ENCODE assay signal across 20 cellular contexts in the genomic region with DNA sequence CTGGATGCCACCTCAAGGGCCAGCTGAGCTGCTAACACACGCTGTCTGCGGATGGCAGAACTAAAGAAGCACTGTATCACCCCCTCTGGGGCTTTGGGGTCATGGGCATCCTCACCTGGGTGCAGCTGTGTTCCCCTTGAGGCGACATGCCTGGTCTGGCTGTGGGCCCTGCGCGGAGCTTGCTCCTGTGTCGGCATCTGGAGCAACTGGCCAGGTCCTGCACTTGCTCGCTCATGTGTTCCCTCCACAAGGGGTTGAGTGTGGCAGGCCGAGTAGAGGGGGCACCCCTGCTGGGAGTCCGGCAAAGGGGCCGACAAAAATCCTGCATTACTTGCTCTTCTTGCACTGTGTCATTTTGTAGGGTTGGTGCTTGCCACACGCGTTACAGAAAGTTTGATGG.
DNase-seq lines count a peak whose midpoint lies in the region; ATAC-seq, FAIRE-seq and TF ChIP-seq lines count a peak whose summit lies in the region.
"Had no signal": no experiment of that assay in that cellular context is flagged by ENCODE, and none has a peak within 500 bp of the region (broad histone marks: within the 10 kb centered on the region; RNA-seq: fewer than 3 reads in every experiment).

No MANE protein-coding gene starts in this region.

- H3K4me1 ChIP-seq in kidney (ENCODE audit: control insufficient read depth in 1 of 2, insufficient read depth in 1 of 2, low read depth in 1 of 2, low read length in 2 of 2) (no peaks in the 10 kb centered on the region), mesendoderm (ENCODE audit: control insufficient read depth, low read depth, low read length) (no peaks in the 10 kb centered on the region)
- H3K4me1 ChIP-seq: A549 had no signal

- H3K36me3 ChIP-seq in kidney (ENCODE audit: control insufficient read depth in 1 of 2, insufficient read depth in 2 of 2, low read length in 2 of 2) (no peaks in the 10 kb centered on the region), mesendoderm (ENCODE audit: control insufficient read depth, insufficient read depth, low read length) (no peaks in the 10 kb centered on the region)

- peak; percentile 30 for DNase-seq in activated CD4-positive, CD25-positive, alpha-beta regulatory T cell treated with anti-CD3 and anti-CD28 coated beads, Interleukin-2, amount 50 U/mL, for 72 hours
- DNase-seq in central memory CD8-positive, alpha-beta T cell (ENCODE audit: low spot score in 2 of 2) = no peak
- peak; percentile 60 for DNase-seq in kidney
- no peak for DNase-seq in stimulated activated effector memory CD8-positive, alpha-beta T cell treated with anti-CD3 and anti-CD28 coated beads, Interleukin-12 subunit alpha, Interleukin-12 subunit beta, amount 100 ng/mL, for 72 hours (ENCODE audit: low spot score in 2 of 2)
- DNase-seq in mesendoderm = no peak
- DNase-seq in GM13977 (ENCODE audit: low spot score) = no peak
- DNase-seq: AML-193; Caco-2; CD4-positive, alpha-beta T cell; H7 had no signal

- WGBS in mesendoderm (ENCODE audit: extremely low coverage, insufficient coverage, low lambda C conversion rate) = no CpG with 5 or more reads among the region's 12 CpGs

- no peak overlapping the region for H3K4me3 Mint-ChIP-seq in central memory CD8-positive, alpha-beta T cell
- H3K4me3 Mint-ChIP-seq in stimulated activated effector memory CD8-positive, alpha-beta T cell treated with anti-CD3 and anti-CD28 coated beads, Interleukin-12 subunit alpha, Interleukin-12 subunit beta, amount 100 ng/mL, for 72 hours = no peak overlapping the region
- H3K4me3 Mint-ChIP-seq: CD4-positive, alpha-beta T cell; GM23338 had no signal

- no peak overlapping the region for H2AK5ac ChIP-seq in mesendoderm (ENCODE audit: low read length)

- H2BK120ac ChIP-seq in mesendoderm (ENCODE audit: low read depth, low read length) = no peak overlapping the region

- H3K27ac Mint-ChIP-seq in central memory CD8-positive, alpha-beta T cell (ENCODE audit: low read depth) = peak overlapping the region; percentile 9
- H3K27ac Mint-ChIP-seq in stimulated activated effector memory CD8-positive, alpha-beta T cell treated with anti-CD3 and anti-CD28 coated beads, Interleukin-12 subunit alpha, Interleukin-12 subunit beta, amount 100 ng/mL, for 72 hours = peak overlapping the region; percentile 78
- H3K27ac Mint-ChIP-seq: CD4-positive, alpha-beta T cell; GM23338 had no signal

- no peaks in the 10 kb centered on the region for H3K9me3 Mint-ChIP-seq in central memory CD8-positive, alpha-beta T cell
- H3K9me3 Mint-ChIP-seq in stimulated activated effector memory CD8-positive, alpha-beta T cell treated with anti-CD3 and anti-CD28 coated beads, Interleukin-12 subunit alpha, Interleukin-12 subunit beta, amount 100 ng/mL, for 72 hours = no peaks in the 10 kb centered on the region
- H3K9me3 Mint-ChIP-seq: CD4-positive, alpha-beta T cell had no signal

- no peaks in the 10 kb centered on the region for H3K9me3 ChIP-seq in kidney (ENCODE audit: control insufficient read depth in 1 of 2, low read length in 2 of 2)
- H3K9me3 ChIP-seq: A549, Caco-2 had no signal

- in situ Hi-C loops in GM13977 (cut with MboI; ENCODE audit: low pct_unique_long_range_greater_than_20kb, low sequenced_read_pairs, unreplicated experiment) = loop anchor here (25.0 kb wide), 1 partner anchor 864 kb away; the partner anchor contains the start of gene SOX4

- no peak overlapping the region for H3K4ac ChIP-seq in mesendoderm (ENCODE audit: low read depth, low read length)

- no peak overlapping the region for H4K8ac ChIP-seq in mesendoderm (ENCODE audit: low read depth, low read length)

- H3K79me1 ChIP-seq in mesendoderm (ENCODE audit: low read length) = peaks cover 3% of the 10 kb centered on the region

- no peak for FAIRE-seq in kidney (lab: Jason Lieb, UNC)
- FAIRE-seq: A549, D721Med, G401.6, GM12892, HepG2 had no signal

- H3K4me1 Mint-ChIP-seq in central memory CD8-positive, alpha-beta T cell = peaks cover 34% of the 10 kb centered on the region
- H3K4me1 Mint-ChIP-seq in stimulated activated effector memory CD8-positive, alpha-beta T cell treated with anti-CD3 and anti-CD28 coated beads, Interleukin-12 subunit alpha, Interleukin-12 subunit beta, amount 100 ng/mL, for 72 hours = peaks cover 32% of the 10 kb centered on the region

- intact Hi-C loops in kidney (cut with DNase I) = no loop called here

- H3K27ac ChIP-seq in kidney (ENCODE audit: low read depth in 2 of 2, low read length in 2 of 2) (no peak overlapping the region), mesendoderm (ENCODE audit: low read depth, low read length) (no peak overlapping the region)
- H3K27ac ChIP-seq: 22Rv1, A549, C4-2B had no signal

- H3K9ac ChIP-seq in kidney (ENCODE audit: low read length in 2 of 2) (no peak overlapping the region), mesendoderm (ENCODE audit: low read length) (no peak overlapping the region)

- no peaks in the 10 kb centered on the region for H3K79me2 ChIP-seq in mesendoderm (ENCODE audit: control insufficient read depth, insufficient read depth, low read length)

- peaks cover 2% of the 10 kb centered on the region for H3K36me3 Mint-ChIP-seq in central memory CD8-positive, alpha-beta T cell (ENCODE audit: insufficient read depth)
- no peaks in the 10 kb centered on the region for H3K36me3 Mint-ChIP-seq in stimulated activated effector memory CD8-positive, alpha-beta T cell treated with anti-CD3 and anti-CD28 coated beads, Interleukin-12 subunit alpha, Interleukin-12 subunit beta, amount 100 ng/mL, for 72 hours

- H3K23ac ChIP-seq in mesendoderm (ENCODE audit: low read length) = no peak overlapping the region

- no peak overlapping the region for H3K4me2 ChIP-seq in mesendoderm (ENCODE audit: low read length)
- H3K4me2 ChIP-seq: A549, GM23338 had no signal

- H2BK15ac ChIP-seq in mesendoderm (replicated peaks; ENCODE audit: low read depth) = no peak overlapping the region

- H3K18ac ChIP-seq in mesendoderm (ENCODE audit: low read length) = no peak overlapping the region

- H3K27me3 Mint-ChIP-seq in central memory CD8-positive, alpha-beta T cell = no peaks in the 10 kb centered on the region
- H3K27me3 Mint-ChIP-seq: CD4-positive, alpha-beta T cell had no signal

- no peak overlapping the region for H3K56ac ChIP-seq in mesendoderm (ENCODE audit: low read length)

- TF ChIP-seq CTCF in kidney (IDR thresholded peaks at IDR 0.05; ENCODE audit: borderline replicate concordance, extremely low read depth, insufficient read depth) = no peak
- no peak for TF ChIP-seq CTCF in GM13977 (IDR thresholded peaks at IDR 0.05; ENCODE audit: extremely low read depth, insufficient read depth, missing control alignments)

- H4K5ac ChIP-seq in mesendoderm (ENCODE audit: low read length) = no peak overlapping the region

- no peak for ATAC-seq in activated CD4-positive, CD25-positive, alpha-beta regulatory T cell treated with anti-CD3 and anti-CD28 coated beads, Interleukin-2, amount 50 U/mL, for 24 hours
- no peak for ATAC-seq in central memory CD8-positive, alpha-beta T cell (replicated peaks; ENCODE audit: extremely low read depth, poor library complexity, severe bottlenecking)
- no peak for ATAC-seq in stimulated activated effector memory CD8-positive, alpha-beta T cell treated with anti-CD3 and anti-CD28 coated beads, Interleukin-12 subunit alpha, Interleukin-12 subunit beta, amount 100 ng/mL, for 72 hours
- ATAC-seq in HG03439 (IDR thresholded peaks at IDR 0.05; ENCODE audit: unreplicated experiment) = no peak
- ATAC-seq: A549, GM23338, HepG2 had no signal

- H3K27me3 ChIP-seq in mesendoderm (ENCODE audit: insufficient read depth, low read length, poor library complexity) = no peaks in the 10 kb centered on the region

- H3K4me3 ChIP-seq in kidney (ENCODE audit: low read length in 2 of 2) = no peak overlapping the region
- H3K4me3 ChIP-seq in mesendoderm (ENCODE audit: low read length) = no peak overlapping the region
- H3K4me3 ChIP-seq: A549, GM23338 had no signal

- no peak overlapping the region for H2BK5ac ChIP-seq in mesendoderm (ENCODE audit: low read length)

Comparison
In these comparisons a context has a peak if more than half of its experiments do, and no peak if none do; other contexts are left out.
1. DNase-seq: peak in activated CD4-positive, CD25-positive, alpha-beta regulatory T cell treated with anti-CD3 and anti-CD28 coated beads, Interleukin-2, amount 50 U/mL, for 72 hours (single experiment) and kidney (single experiment); none in central memory CD8-positive, alpha-beta T cell (0 of 2), stimulated activated effector memory CD8-positive, alpha-beta T cell treated with anti-CD3 and anti-CD28 coated beads, Interleukin-12 subunit alpha, Interleukin-12 subunit beta, amount 100 ng/mL, for 72 hours (0 of 2), mesendoderm (single experiment) and GM13977 (single experiment).